Comparison of ENCODE assay signal across 14 cellular contexts in genomic region chr17:1977583-1978395, GRCh38. TPM values are rescaled to one million over a fixed set of nuclear protein-coding genes. Genes with fewer than 3 reads are reported as not detected.
DNase-seq lines count a peak whose midpoint lies in the region; ATAC-seq and TF ChIP-seq lines count a peak whose summit lies in the region.
"Had no signal": no experiment of that assay in that cellular context is flagged by ENCODE, and none has a peak within 500 bp of the region (broad histone marks: within the 10 kb centered on the region; RNA-seq: fewer than 3 reads in every experiment).

No MANE protein-coding gene starts in this region.

- H3K4me1 Mint-ChIP-seq in activated CD8-positive, alpha-beta T cell treated with anti-CD3 and anti-CD28 coated beads for 36 hours (ENCODE audit: low read depth) = peaks cover 11% of the 10 kb centered on the region
- peaks cover 17% of the 10 kb centered on the region for H3K4me1 Mint-ChIP-seq in activated naive CD4-positive, alpha-beta T cell treated with anti-CD3 and anti-CD28 coated beads for 36 hours (ENCODE audit: low read depth)
- H3K4me1 Mint-ChIP-seq: memory B cell had no signal

- H3K4me3 Mint-ChIP-seq in activated CD8-positive, alpha-beta T cell treated with anti-CD3 and anti-CD28 coated beads for 36 hours = no peak overlapping the region
- H3K4me3 Mint-ChIP-seq in activated naive CD4-positive, alpha-beta T cell treated with anti-CD3 and anti-CD28 coated beads for 36 hours = no peak overlapping the region
- H3K4me3 Mint-ChIP-seq: memory B cell; stimulated activated effector memory CD8-positive, alpha-beta T cell treated with anti-CD3 and anti-CD28 coated beads, Interleukin-12 subunit alpha, Interleukin-12 subunit beta, amount 100 ng/mL, for 72 hours had no signal

- no peaks in the 10 kb centered on the region for H3K79me2 ChIP-seq in mammary epithelial cell (ENCODE audit: insufficient read depth, low read length)

- H3K27ac ChIP-seq in mammary epithelial cell (ENCODE audit: insufficient read depth, low read depth, low read length) = no peak overlapping the region
- H3K27ac ChIP-seq in breast epithelium = no peak overlapping the region
- H3K27ac ChIP-seq in right cardiac atrium (ENCODE audit: low read length) = no peak overlapping the region
- no peak overlapping the region for H3K27ac ChIP-seq in testis
- H3K27ac ChIP-seq: neutrophil had no signal

- peak overlapping the region; percentile 6 for H2AFZ ChIP-seq in mammary epithelial cell (ENCODE audit: low read depth, low read length)

- H3K27me3 ChIP-seq in mammary epithelial cell (ENCODE audit: insufficient read depth, low read length) = peaks cover 6% of the 10 kb centered on the region
- H3K27me3 ChIP-seq in breast epithelium = peaks cover 0 to 8% of the 10 kb centered on the region in 2 donors
- H3K27me3 ChIP-seq in right cardiac atrium (ENCODE audit: control insufficient read depth, insufficient read depth) = no peaks in the 10 kb centered on the region
- H3K27me3 ChIP-seq in testis = no peaks in the 10 kb centered on the region

- peaks cover 9% of the 10 kb centered on the region for H3K27me3 Mint-ChIP-seq in activated CD8-positive, alpha-beta T cell treated with anti-CD3 and anti-CD28 coated beads for 36 hours
- peaks cover 22% of the 10 kb centered on the region for H3K27me3 Mint-ChIP-seq in activated naive CD4-positive, alpha-beta T cell treated with anti-CD3 and anti-CD28 coated beads for 36 hours (ENCODE audit: low read depth)

- 12% methylated on average over 12 of the region's 55 CpGs for WGBS in mammary epithelial cell (ENCODE audit: low coverage, missing lambda C conversion rate)
- WGBS in right cardiac atrium = 13% methylated on average over 55 of the region's 55 CpGs
- 5 to 6% methylated on average over 7 to 47 of the region's 55 CpGs for WGBS in testis, 2 donors

- CTCF ChIA-PET in mammary epithelial cell (lab: Charles Lee; ENCODE audit: low non-redundant PET) = no interaction called here
- CTCF ChIA-PET in activated CD8-positive, alpha-beta T cell treated with anti-CD3 and anti-CD28 coated beads for 36 hours (lab: Charles Lee) = interaction anchor here (0.9 kb wide), 1 partner anchor 112 kb away, joined by 3 read pairs; no protein-coding TSS in a partner anchor
- CTCF ChIA-PET in activated naive CD4-positive, alpha-beta T cell treated with anti-CD3 and anti-CD28 coated beads for 36 hours (lab: Charles Lee) = no interaction called here

- H3K36me3 ChIP-seq in mammary epithelial cell (ENCODE audit: insufficient read depth, low read length) (no peaks in the 10 kb centered on the region), breast epithelium (no peaks in the 10 kb centered on the region), testis (ENCODE audit: low read depth, missing control alignments) (no peaks in the 10 kb centered on the region)
- H3K36me3 ChIP-seq: neutrophil had no signal

- H3K9me3 Mint-ChIP-seq in activated CD8-positive, alpha-beta T cell treated with anti-CD3 and anti-CD28 coated beads for 36 hours = no peaks in the 10 kb centered on the region
- no peaks in the 10 kb centered on the region for H3K9me3 Mint-ChIP-seq in activated naive CD4-positive, alpha-beta T cell treated with anti-CD3 and anti-CD28 coated beads for 36 hours
- H3K9me3 Mint-ChIP-seq: memory B cell; stimulated activated effector memory CD8-positive, alpha-beta T cell treated with anti-CD3 and anti-CD28 coated beads, Interleukin-12 subunit alpha, Interleukin-12 subunit beta, amount 100 ng/mL, for 72 hours had no signal

- no peak overlapping the region for H3K4me2 ChIP-seq in mammary epithelial cell (ENCODE audit: insufficient read depth, low read depth, low read length)

- H3K9ac ChIP-seq in mammary epithelial cell (ENCODE audit: insufficient read depth, low read length) = no peak overlapping the region

- H4K20me1 ChIP-seq in mammary epithelial cell (ENCODE audit: insufficient read depth, low read length) = no peaks in the 10 kb centered on the region

- H3K9me3 ChIP-seq in mammary epithelial cell (replicated peaks; ENCODE audit: insufficient read depth, low read length) (no peaks in the 10 kb centered on the region), breast epithelium (no peaks in the 10 kb centered on the region), right cardiac atrium (ENCODE audit: control insufficient read depth, low read length) (no peaks in the 10 kb centered on the region), testis (no peaks in the 10 kb centered on the region)
- H3K9me3 ChIP-seq: neutrophil had no signal

- H3K4me1 ChIP-seq in mammary epithelial cell (ENCODE audit: insufficient read depth, low read length) (peaks cover 9% of the 10 kb centered on the region), breast epithelium (no peaks in the 10 kb centered on the region), right cardiac atrium (ENCODE audit: control insufficient read depth, insufficient read depth, low read length) (no peaks in the 10 kb centered on the region), testis (peaks cover 29% of the 10 kb centered on the region)

- ATAC-seq in activated CD8-positive, alpha-beta T cell treated with anti-CD3 and anti-CD28 coated beads for 36 hours = no peak
- ATAC-seq in right cardiac atrium (peak; percentile 34 to 50), sciatic nerve (no peak)
- ATAC-seq: stimulated activated effector memory CD8-positive, alpha-beta T cell treated with anti-CD3 and anti-CD28 coated beads, Interleukin-12 subunit alpha, Interleukin-12 subunit beta, amount 100 ng/mL, for 72 hours had no signal

- in situ Hi-C loops in mammary epithelial cell (cut with MboI; ENCODE audit: low sequenced_read_pairs in 2 of 2) = no loop called here

- intact Hi-C loops in mammary epithelial cell (cut with micrococcal nuclease) (no loop called here), breast epithelium (cut with DNase I; ENCODE audit: low total_unique reads) (no loop called here), right cardiac atrium (cut with DNase I) (loop anchor here in 1 of 4 donors (10.0 kb wide), 1 partner anchor 47 kb away; the partner anchor contains the start of gene RTN4RL1), testis (cut with DNase I; ENCODE audit: low total_unique reads) (no loop called here), sciatic nerve (cut with DNase I) (no loop called here)
- intact Hi-C loops in activated CD8-positive, alpha-beta T cell treated with anti-CD3 and anti-CD28 coated beads for 36 hours (cut with micrococcal nuclease) = no loop called here
- intact Hi-C loops in activated naive CD4-positive, alpha-beta T cell treated with anti-CD3 and anti-CD28 coated beads for 36 hours (cut with micrococcal nuclease) = no loop called here

- no peaks in the 10 kb centered on the region for H3K36me3 Mint-ChIP-seq in activated CD8-positive, alpha-beta T cell treated with anti-CD3 and anti-CD28 coated beads for 36 hours (ENCODE audit: low read depth)
- no peaks in the 10 kb centered on the region for H3K36me3 Mint-ChIP-seq in activated naive CD4-positive, alpha-beta T cell treated with anti-CD3 and anti-CD28 coated beads for 36 hours (ENCODE audit: low read depth)
- H3K36me3 Mint-ChIP-seq: memory B cell; stimulated activated effector memory CD8-positive, alpha-beta T cell treated with anti-CD3 and anti-CD28 coated beads, Interleukin-12 subunit alpha, Interleukin-12 subunit beta, amount 100 ng/mL, for 72 hours had no signal

- TF ChIP-seq POLR2A in breast epithelium (IDR thresholded peaks at IDR 0.05) (no peak), testis (IDR thresholded peaks at IDR 0.05) (no peak)

- no TSS peak for BruUV-seq in mammary epithelial cell (replicated peaks; lab: Mats Ljungman, UMichigan)

- H3K4me3 ChIP-seq in mammary epithelial cell (replicated peaks in 1 of 3; ENCODE audit: insufficient read depth in 1 of 3, low read depth in 2 of 3, low read length in 3 of 3) (no peak overlapping the region), breast epithelium (no peak overlapping the region), right cardiac atrium (ENCODE audit: low read length) (peak overlapping the region; percentile 26), testis (peak overlapping the region in 1 of 2 donors; percentile 19)

- DNase-seq in mammary epithelial cell (no peak), breast epithelium (ENCODE audit: low spot score in 2 of 2) (no peak), right cardiac atrium (peak in 2 of 3 donors; percentile 74), testis (peak; percentile 62), sciatic nerve (ENCODE audit: low spot score) (no peak), H4 (ENCODE audit: low spot score) (no peak)
- DNase-seq in activated CD8-positive, alpha-beta T cell treated with anti-CD3 and anti-CD28 coated beads for 36 hours = peak; percentile 14
- no peak for DNase-seq in activated naive CD4-positive, alpha-beta T cell treated with anti-CD3 and anti-CD28 coated beads for 36 hours
- DNase-seq: activated CD8-positive, alpha-beta memory T cell treated with anti-CD3 and anti-CD28 coated beads for 24 hours; effector CD4-positive, alpha-beta T cell; NCI-H2029 treated with DMSO at 0.1 percent for 48 hours had no signal

- TF ChIP-seq CTCF in mammary epithelial cell (conservative IDR thresholded peaks at IDR 0.05 in 1 of 2, IDR thresholded peaks at IDR 0.05 in 1 of 2; ENCODE audit: extremely low read depth in 1 of 2, insufficient read depth in 1 of 2, low read depth in 1 of 2, low read length in 2 of 2) (no peak), breast epithelium (IDR thresholded peaks at IDR 0.05) (no peak), testis (IDR thresholded peaks at IDR 0.05) (no peak)
- TF ChIP-seq CTCF in activated CD8-positive, alpha-beta T cell treated with anti-CD3 and anti-CD28 coated beads for 36 hours (IDR thresholded peaks at IDR 0.05) = no peak

- dilution Hi-C loops in mammary epithelial cell (cut with HindIII; ENCODE audit: low sequenced_read_pairs) = loop anchor here (5.0 kb wide), 1 partner anchor 45 kb away; no protein-coding TSS in a partner anchor

- no peak overlapping the region for H3K27ac Mint-ChIP-seq in activated CD8-positive, alpha-beta T cell treated with anti-CD3 and anti-CD28 coated beads for 36 hours
- H3K27ac Mint-ChIP-seq in activated naive CD4-positive, alpha-beta T cell treated with anti-CD3 and anti-CD28 coated beads for 36 hours = no peak overlapping the region
- H3K27ac Mint-ChIP-seq: memory B cell; stimulated activated effector memory CD8-positive, alpha-beta T cell treated with anti-CD3 and anti-CD28 coated beads, Interleukin-12 subunit alpha, Interleukin-12 subunit beta, amount 100 ng/mL, for 72 hours had no signal

- POLR2A ChIA-PET in activated CD8-positive, alpha-beta T cell treated with anti-CD3 and anti-CD28 coated beads for 36 hours (lab: Charles Lee) = no interaction called here

RNA-seq across cellular contexts. Expression of gene RTN4RL1, which starts 47.3 kb away (rescaled TPM):
- 1 to 10 TPM in 1 of 2 donors, under 1 TPM in 1; under 0.01 to 5.7 TPM for total RNA-seq in mammary epithelial cell
- polyA plus RNA-seq in mammary epithelial cell = 2.5 TPM
- polyA minus RNA-seq in mammary epithelial cell = 1.6 TPM
- total RNA-seq in breast epithelium = 10 to 100 TPM in 2 of 3 donors, 1 to 10 TPM in 1; 3.8 to 19.6 (median 14.1) TPM
- total RNA-seq in activated CD8-positive, alpha-beta T cell treated with anti-CD3 and anti-CD28 coated beads for 36 hours = under 1 TPM; 0.27 to 0.49 TPM
- total RNA-seq in right cardiac atrium = 1 to 10 TPM; 3.9 to 5.7 (median 4.2) TPM
- 5.4 TPM for polyA plus RNA-seq in right cardiac atrium
- total RNA-seq in testis = 1 to 10 TPM; 1.7 to 1.8 TPM
- polyA plus RNA-seq in testis (ENCODE audit: insufficient read depth, low read depth, low replicate concordance) = 1.8 TPM
- 5.8 TPM for total RNA-seq in sciatic nerve
- total RNA-seq in H4 (2014; rRNA removed; shearing (Covaris generic)) = 0.48 and 1.3 TPM in 2 replicates
- total RNA-seq in activated naive CD4-positive, alpha-beta T cell treated with anti-CD3 and anti-CD28 coated beads for 36 hours = under 1 TPM; 0.14 to 0.30 TPM

RNA-seq across cellular contexts. Expression of gene DPH1, which starts 52.2 kb away (rescaled TPM):
- total RNA-seq in mammary epithelial cell = 10 to 100 TPM; 29.0 to 36.2 TPM
- 27.4 TPM for polyA plus RNA-seq in mammary epithelial cell
- 64.4 TPM for polyA minus RNA-seq in mammary epithelial cell
- total RNA-seq in breast epithelium = 10 to 100 TPM; 28.3 to 66.6 (median 55.7) TPM
- 10 to 100 TPM; 27.8 to 32.5 TPM for total RNA-seq in activated CD8-positive, alpha-beta T cell treated with anti-CD3 and anti-CD28 coated beads for 36 hours
- 10 to 100 TPM; 24.7 to 30.7 (median 27.5) TPM for total RNA-seq in right cardiac atrium
- 20.5 TPM for polyA plus RNA-seq in right cardiac atrium
- 10 to 100 TPM; 91.9 to 93.3 TPM for total RNA-seq in testis
- 32.6 TPM for polyA plus RNA-seq in testis (ENCODE audit: insufficient read depth, low read depth, low replicate concordance)
- total RNA-seq in sciatic nerve = 37.7 TPM
- total RNA-seq in H4 (2014; rRNA removed; shearing (Covaris generic)) = 12.3 and 16.5 TPM in 2 replicates
- 10 to 100 TPM; 31.1 to 34.1 TPM for total RNA-seq in activated naive CD4-positive, alpha-beta T cell treated with anti-CD3 and anti-CD28 coated beads for 36 hours

Comparison
In these comparisons a context has a peak if more than half of its experiments do, and no peak if none do; other contexts are left out.
1. DNase-seq: peak in activated CD8-positive, alpha-beta T cell treated with anti-CD3 and anti-CD28 coated beads for 36 hours (single experiment), right cardiac atrium (2 of 3) and testis (single experiment); none in mammary epithelial cell (single experiment), breast epithelium (0 of 2), sciatic nerve (single experiment), H4 (single experiment) and activated naive CD4-positive, alpha-beta T cell treated with anti-CD3 and anti-CD28 coated beads for 36 hours (single experiment).
2. ATAC-seq: peak in right cardiac atrium (2 of 2); none in activated CD8-positive, alpha-beta T cell treated with anti-CD3 and anti-CD28 coated beads for 36 hours (single experiment) and sciatic nerve (single experiment).